ENCODE assay signal across 1 cellular context in the genomic region with DNA sequence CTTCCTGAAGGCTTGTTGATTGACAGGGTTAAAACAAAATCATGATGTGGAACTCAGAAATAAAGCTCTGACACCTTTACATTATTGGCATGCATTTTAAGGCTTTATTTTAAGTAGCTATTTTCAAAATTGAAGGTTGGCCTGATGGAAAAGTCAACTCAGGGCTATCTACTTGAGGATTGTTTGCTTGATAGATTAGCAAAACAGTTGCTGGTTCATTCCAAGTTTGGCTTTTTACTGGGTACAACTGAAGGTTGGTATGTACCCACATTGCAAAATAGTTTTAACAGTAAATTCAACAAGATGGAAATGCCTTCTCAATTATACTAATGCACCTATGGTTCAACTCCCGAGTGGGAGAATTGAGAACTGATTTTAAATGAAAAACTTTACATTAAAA.
TF ChIP-seq lines count a peak whose summit lies in the region.

No MANE protein-coding gene starts in this region.

TF ChIP-seq in HepG2, 621 proteins besides CTCF, POLR2A, EP300 and RAD21 (continued from another document):
- TF ChIP-seq SOX5 (CRISPR knock-in tag; IDR thresholded peaks at IDR 0.05; ENCODE audit: borderline replicate concordance), result peak; percentile 32; the same call in 1 of the 2 replicates
- TF ChIP-seq NCOA2 (CRISPR knock-in tag; IDR thresholded peaks at IDR 0.05), result peak; percentile 84
- TF ChIP-seq TCF7 (IDR thresholded peaks at IDR 0.05; ENCODE audit: low read depth), result peak; percentile 19; the same call in 1 of the 2 replicates
- TF ChIP-seq HNRNPUL1 (IDR thresholded peaks at IDR 0.05; ENCODE audit: low read depth, low read length), result no peak
- peak; percentile 80; the same call in 1 of the 2 replicates for TF ChIP-seq EHMT2 (IDR thresholded peaks at IDR 0.05; ENCODE audit: borderline replicate concordance, low read depth, low read length)
- TF ChIP-seq PRDM10 (CRISPR knock-in tag; IDR thresholded peaks at IDR 0.05; ENCODE audit: low read depth), result peak; percentile 88
- TF ChIP-seq FOXA1 (IDR thresholded peaks at IDR 0.05), result no peak
- TF ChIP-seq FOXA1 (CRISPR knock-in tag; IDR thresholded peaks at IDR 0.05), result peak; percentile 56; the same call in 1 of the 2 replicates
- TF ChIP-seq MIXL1 (CRISPR knock-in tag; IDR thresholded peaks at IDR 0.05), result peak; percentile 21; the same call in 1 of the 2 replicates
- TF ChIP-seq FOXP1 (IDR thresholded peaks at IDR 0.05), result no peak
- peak; percentile 44; the same call in 1 of the 2 replicates for TF ChIP-seq FOXP1 (CRISPR knock-in tag; IDR thresholded peaks at IDR 0.05)
- TF ChIP-seq MED13 (CRISPR knock-in tag; IDR thresholded peaks at IDR 0.05), result peak; percentile 57; the same call in 1 of the 2 replicates
- no peak for TF ChIP-seq XRCC5 (optimal IDR thresholded peaks at IDR 0.05; ENCODE audit: low read length)
